28 cellular contexts compared by ENCODE assay signal in genomic region chr2:9364791-9365497, GRCh38. TPM values are rescaled to one million over a fixed set of nuclear protein-coding genes. Genes with fewer than 3 reads are reported as not detected.
DNase-seq lines count a peak whose midpoint lies in the region; ATAC-seq, FAIRE-seq and TF ChIP-seq lines count a peak whose summit lies in the region.
"Had no signal": no experiment of that assay in that cellular context is flagged by ENCODE, and none has a peak within 500 bp of the region (broad histone marks: within the 10 kb centered on the region; RNA-seq: fewer than 3 reads in every experiment).

No MANE protein-coding gene starts in this region.

- H3K9me1 ChIP-seq in endothelial cell of umbilical vein (replicated peaks; ENCODE audit: control insufficient read depth, extremely low read depth, insufficient read depth, low read length): no peaks in the 10 kb centered on the region

- TF ChIP-seq CTCF in HepG2 (CRISPR knock-in tag; IDR thresholded peaks at IDR 0.05): no peak
- TF ChIP-seq CTCF in right lobe of liver (IDR thresholded peaks at IDR 0.05): no peak
- no peak for TF ChIP-seq CTCF in endothelial cell of umbilical vein (IDR thresholded peaks at IDR 0.05; ENCODE audit: extremely low read depth in 1 of 2, insufficient read depth in 1 of 2, low read depth in 1 of 2, low read length in 2 of 2)
- no peak for TF ChIP-seq CTCF in body of pancreas (IDR thresholded peaks at IDR 0.05)

- POLR2A ChIA-PET in HepG2 (lab: Yijun Ruan, JAX): interaction anchor here (1.0 to 2.4 kb wide), 11 partner anchors 11 to 222 kb away, joined by 3 to 20 read pairs (median 6); partner anchors contain the start of genes CPSF3 and ITGB1BP1
- POLR2A ChIA-PET in endothelial cell of umbilical vein (lab: Charles Lee): interaction anchor here (0.6 kb wide), 1 partner anchor 223 kb away, joined by 3 read pairs; no protein-coding TSS in a partner anchor

- no peaks in the 10 kb centered on the region for H3K79me2 ChIP-seq in HepG2 (ENCODE audit: insufficient read depth, low read length)
- H3K79me2 ChIP-seq in endothelial cell of umbilical vein (ENCODE audit: control insufficient read depth, insufficient read depth, low read length): no peaks in the 10 kb centered on the region
- H3K79me2 ChIP-seq: parathyroid adenoma had no signal

- peak overlapping the region; percentile 41 for H3K27ac ChIP-seq in HepG2 (ENCODE audit: extremely low read length, insufficient read depth, low read length)
- no peak overlapping the region for H3K27ac ChIP-seq in right lobe of liver
- H3K27ac ChIP-seq in endothelial cell of umbilical vein (ENCODE audit: insufficient read depth, low read depth, low read length): no peak overlapping the region
- no peak overlapping the region for H3K27ac ChIP-seq in body of pancreas
- H3K27ac ChIP-seq: BLaER1, parathyroid adenoma, SJCRH30, skin epidermis, upper lobe of left lung had no signal

- CTCF ChIA-PET in HepG2 (lab: Yijun Ruan, JAX; ENCODE audit: low intra/inter-chr PET ratio, low total read pairs) (no interaction called here), endothelial cell of umbilical vein (lab: Charles Lee) (interaction anchor here (0.7 to 3.7 kb wide), 6 partner anchors 9 to 225 kb away, joined by 3 to 16 read pairs (median 3); no protein-coding TSS in a partner anchor)

- H3K4me1 ChIP-seq in HepG2 (ENCODE audit: insufficient read depth, low read length) (peaks cover 28% of the 10 kb centered on the region), right lobe of liver (no peaks in the 10 kb centered on the region), endothelial cell of umbilical vein (ENCODE audit: control insufficient read depth, extremely low read depth, insufficient read depth, low read length) (peaks cover 7% of the 10 kb centered on the region), body of pancreas (no peaks in the 10 kb centered on the region)
- H3K4me1 ChIP-seq: parathyroid adenoma, SJCRH30, upper lobe of left lung had no signal

- H3K9me3 ChIP-seq in HepG2 (ENCODE audit: low read length): no peaks in the 10 kb centered on the region
- no peaks in the 10 kb centered on the region for H3K9me3 ChIP-seq in right lobe of liver
- H3K9me3 ChIP-seq in endothelial cell of umbilical vein (replicated peaks; ENCODE audit: control insufficient read depth, insufficient read depth, low read length): no peaks in the 10 kb centered on the region
- no peaks in the 10 kb centered on the region for H3K9me3 ChIP-seq in body of pancreas
- H3K9me3 ChIP-seq: BLaER1, SJCRH30, upper lobe of left lung had no signal

- DNase-seq in HepG2 (ENCODE audit: low spot score) (peak; percentile 79), right lobe of liver (no peak), endothelial cell of umbilical vein (ENCODE audit: low read depth, low spot score) (peak; percentile 21), lung microvascular endothelial cell (ENCODE audit: low read depth in 2 of 2) (peak; percentile 22 to 50), body of pancreas (no peak), AG08395 (ENCODE audit: low spot score) (no peak)
- DNase-seq in activated CD4-positive, CD25-positive, alpha-beta regulatory T cell treated with anti-CD3 and anti-CD28 coated beads, Interleukin-2, amount 50 U/mL, for 72 hours: no peak
- DNase-seq: activated CD4-positive, alpha-beta T cell treated with anti-CD3 and anti-CD28 coated beads, Interleukin-2, amount 50 U/mL, for 48 hours; activated naive CD4-positive, alpha-beta T cell treated with anti-CD3 and anti-CD28 coated beads, Interleukin-2, amount 10 ng/mL, durations not matched to agents 7 days and 5 days; activated T-cell treated with anti-CD3 and anti-CD28 coated beads, Interleukin-2, amount 50 U/mL, for 4 hours; HCEC 1CT; immature natural killer cell; MM.1S; naive thymus-derived CD8-positive, alpha-beta T cell; NCI-H146; NCI-H748 treated with DMSO at 0.1 percent for 48 hours; SJCRH30; stimulated activated CD4-positive, alpha-beta T cell treated with anti-CD3 and anti-CD28 coated beads, Interleukin-2, amount 100 ng/mL, for 48 hours; stimulated activated naive CD8-positive, alpha-beta T cell treated with anti-CD3 and anti-CD28 coated beads, Interleukin-15, amount 100 ng/mL, for 72 hours; T-helper 17 cell; upper lobe of left lung had no signal

- WGBS in HepG2 (ENCODE audit: low lambda C conversion rate): 39% methylated on average over 4 of the region's 4 CpGs
- 85% methylated on average over 2 of the region's 4 CpGs for WGBS in right lobe of liver (ENCODE audit: insufficient coverage, low coverage, low lambda C conversion rate, missing lambda C conversion rate)
- 65 to 74% methylated on average over 4 of the region's 4 CpGs for WGBS in body of pancreas, 2 donors

- ATAC-seq in HepG2 (peak; percentile 95), right lobe of liver (no peak), HG02938 (IDR thresholded peaks at IDR 0.05; ENCODE audit: unreplicated experiment) (no peak), body of pancreas (no peak)
- ATAC-seq: activated T-cell treated with anti-CD3 and anti-CD28 coated beads, Interleukin-2, amount 50 U/mL, for 4 hours; naive thymus-derived CD8-positive, alpha-beta T cell; stimulated activated naive CD8-positive, alpha-beta T cell treated with anti-CD3 and anti-CD28 coated beads, Interleukin-15, amount 100 ng/mL, for 72 hours; T-helper 17 cell had no signal

- FAIRE-seq in HepG2 (lab: Jason Lieb, UNC): peak; percentile 77
- FAIRE-seq in endothelial cell of umbilical vein (lab: Jason Lieb, UNC): peak; percentile 84
- FAIRE-seq: A204.1, GM12892 had no signal

- BruUV-seq in HepG2 (replicated peaks; lab: Mats Ljungman, UMichigan): no TSS peak
- BruUV-seq in endothelial cell of umbilical vein (replicated peaks; lab: Mats Ljungman, UMichigan): no TSS peak

- TF ChIP-seq EP300 in HepG2 (IDR thresholded peaks at IDR 0.05; ENCODE audit: low read depth in 2 of 2, low read length in 2 of 2) (peak in 1 of 2 experiments; percentile 63; a peak in 1 of 4 replicates), HepG2 (CRISPR knock-in tag; IDR thresholded peaks at IDR 0.05; ENCODE audit: borderline replicate concordance) (no peak)

- H2AFZ ChIP-seq in HepG2 (ENCODE audit: low read length): no peak overlapping the region
- H2AFZ ChIP-seq in endothelial cell of umbilical vein (ENCODE audit: low read depth, low read length): no peak overlapping the region
- H2AFZ ChIP-seq: parathyroid adenoma had no signal

- no peaks in the 10 kb centered on the region for H3K27me3 ChIP-seq in HepG2 (ENCODE audit: control insufficient read depth in 1 of 2, insufficient read depth in 2 of 2, low read length in 2 of 2)
- H3K27me3 ChIP-seq in right lobe of liver: no peaks in the 10 kb centered on the region
- H3K27me3 ChIP-seq in endothelial cell of umbilical vein (ENCODE audit: control insufficient read depth in 2 of 2, insufficient read depth in 2 of 2, low read length in 2 of 2): no peaks in the 10 kb centered on the region
- no peaks in the 10 kb centered on the region for H3K27me3 ChIP-seq in body of pancreas
- H3K27me3 ChIP-seq: BLaER1, SJCRH30, upper lobe of left lung had no signal

- no peak overlapping the region; the same call in 1 of the 2 replicates for H3K9ac ChIP-seq in HepG2 (ENCODE audit: insufficient read depth, low read depth, low read length)
- H3K9ac ChIP-seq in endothelial cell of umbilical vein (replicated peaks; ENCODE audit: extremely low read depth, insufficient read depth, low read length): no peak overlapping the region
- H3K9ac ChIP-seq: BLaER1, parathyroid adenoma had no signal

- intact Hi-C loops in HepG2 (cut with micrococcal nuclease; ENCODE audit: unreplicated experiment): no loop called here
- intact Hi-C loops in right lobe of liver (cut with DNase I): no loop called here
- intact Hi-C loops in endothelial cell of umbilical vein (cut with micrococcal nuclease): no loop called here
- intact Hi-C loops in body of pancreas (cut with DNase I): no loop called here

- H3K36me3 ChIP-seq in HepG2 (replicated peaks in 1 of 2; ENCODE audit: control insufficient read depth in 1 of 2, insufficient read depth in 2 of 2, low read length in 2 of 2): peaks cover 5 to 38% of the 10 kb centered on the region in 2 experiments; a peak in 4 of 5 replicates
- H3K36me3 ChIP-seq in right lobe of liver: no peaks in the 10 kb centered on the region
- peaks cover 16 to 28% of the 10 kb centered on the region in 2 experiments for H3K36me3 ChIP-seq in endothelial cell of umbilical vein (ENCODE audit: control insufficient read depth in 2 of 2, extremely low read depth in 1 of 2, insufficient read depth in 2 of 2, low read length in 2 of 2)
- peaks cover 0 to 2% of the 10 kb centered on the region in 2 donors for H3K36me3 ChIP-seq in body of pancreas (replicated peaks in 1 of 2; ENCODE audit: insufficient read depth in 1 of 2, low read depth in 2 of 2)

- no peak for TF ChIP-seq RAD21 in HepG2 (CRISPR knock-in tag; IDR thresholded peaks at IDR 0.05)

- no peak overlapping the region for H3K4me3 ChIP-seq in HepG2 (replicated peaks in 1 of 3; ENCODE audit: insufficient read depth in 1 of 3, low read depth in 2 of 3, low read length in 3 of 3)
- H3K4me3 ChIP-seq in right lobe of liver: no peak overlapping the region
- H3K4me3 ChIP-seq in endothelial cell of umbilical vein (replicated peaks in 1 of 3; ENCODE audit: insufficient read depth in 1 of 3, low read depth in 1 of 3, low read length in 3 of 3): no peak overlapping the region
- H3K4me3 ChIP-seq in body of pancreas: no peak overlapping the region
- H3K4me3 ChIP-seq: BLaER1, lung, SJCRH30, skin epidermis, upper lobe of left lung had no signal

- H4K20me1 ChIP-seq in HepG2 (ENCODE audit: insufficient read depth, low read length) (no peaks in the 10 kb centered on the region), endothelial cell of umbilical vein (replicated peaks; ENCODE audit: control insufficient read depth, extremely low read depth, insufficient read depth, low read length) (no peaks in the 10 kb centered on the region)
- H4K20me1 ChIP-seq: BLaER1 had no signal

- dilution Hi-C loops in endothelial cell of umbilical vein (cut with MboI; ENCODE audit: extremely low pct_ligation_motif_present, low sequenced_read_pairs): loop anchor here (25.0 kb wide), 1 partner anchor 203 kb away; no protein-coding TSS in a partner anchor

- H3K4me2 ChIP-seq in HepG2 (ENCODE audit: low read depth, low read length): peak overlapping the region; percentile 17
- no peak overlapping the region for H3K4me2 ChIP-seq in endothelial cell of umbilical vein (ENCODE audit: insufficient read depth, low read length)
- H3K4me2 ChIP-seq: BLaER1 had no signal

- no peak for TF ChIP-seq POLR2A in HepG2 (IDR thresholded peaks at IDR 0.05; ENCODE audit: insufficient read depth in 1 of 2, low read depth in 2 of 2, low read length in 2 of 2)
- TF ChIP-seq POLR2A in right lobe of liver (IDR thresholded peaks at IDR 0.05): no peak
- no peak for TF ChIP-seq POLR2A in endothelial cell of umbilical vein (IDR thresholded peaks at IDR 0.05; ENCODE audit: low read depth, low read length)
- no peak for TF ChIP-seq POLR2A in body of pancreas (IDR thresholded peaks at IDR 0.05)

- in situ Hi-C loops in HepG2 (cut with HindIII; ENCODE audit: extremely low pct_ligation_motif_present, low pct_unique_long_range_greater_than_20kb): no loop called here

RNA-seq across cellular contexts. Expression of gene ITGB1BP1, which starts 58.4 kb away (rescaled TPM):
- total RNA-seq in HepG2 (2016; rRNA removed; fragmentation: Illumina TruSeq; extraction: Trizol) (108 and 125 TPM in 2 replicates), right lobe of liver (10 to 100 TPM in 5 of 6 experiments, 1 to 10 TPM in 1; 9.6 to 28.5 (median 20.8) TPM), endothelial cell of umbilical vein (95.5 and 170 TPM in 2 replicates), lung microvascular endothelial cell (25.6 and 31.6 TPM in 2 replicates), body of pancreas (10 to 100 TPM; 16.6 to 28.3 TPM)
- 430 and 468 TPM in 2 replicates for total RNA-seq in HepG2 (2016; cell fraction: cytosol; rRNA removed; fragmentation: Illumina TruSeq; extraction: Trizol; ENCODE audit: low read depth)
- 111 and 112 TPM in 2 replicates for total RNA-seq in HepG2 (2016; cell fraction: insoluble cytoplasmic fraction; rRNA removed; fragmentation: Illumina TruSeq; extraction: Trizol)
- 377 and 404 TPM in 2 replicates for total RNA-seq in HepG2 (2016; cell fraction: membrane; rRNA removed; fragmentation: Illumina TruSeq; extraction: Trizol)
- total RNA-seq in HepG2 (2016; cell fraction: nucleus; rRNA removed; fragmentation: Illumina TruSeq; extraction: Trizol): 50.0 and 51.9 TPM in 2 replicates
- polyA plus RNA-seq in HepG2 (2011; rRNA removed) (83.6 and 106 TPM in 2 replicates), endothelial cell of umbilical vein (43.3 and 45.0 TPM in 2 replicates)
- polyA plus RNA-seq in HepG2 (2011; cell fraction: cytosol; rRNA removed): 45.2 and 54.1 TPM in 2 replicates
- 41.6 and 57.5 TPM in 2 replicates for polyA plus RNA-seq in HepG2 (2011; cell fraction: nucleus; rRNA removed)
- 89.6 and 111 TPM in 2 replicates for polyA plus RNA-seq in HepG2 (2012)
- polyA plus RNA-seq in HepG2 (2016; cell fraction: cytosol; fragmentation: Illumina TruSeq; extraction: Trizol; ENCODE audit: low read depth): 797 and 956 TPM in 2 replicates
- polyA plus RNA-seq in HepG2 (2016; cell fraction: insoluble cytoplasmic fraction; fragmentation: Illumina TruSeq; extraction: Trizol; ENCODE audit: low read depth): 170 and 179 TPM in 2 replicates
- polyA plus RNA-seq in HepG2 (2016; cell fraction: membrane; fragmentation: Illumina TruSeq; extraction: Trizol; ENCODE audit: low read depth): 570 and 618 TPM in 2 replicates
- polyA plus RNA-seq in HepG2 (2016; cell fraction: nucleus; fragmentation: Illumina TruSeq; extraction: Trizol; ENCODE audit: insufficient read depth, low read depth): 135 and 136 TPM in 2 replicates
- polyA minus RNA-seq in HepG2 (2011; rRNA and poly(A)+ RNA removed; ENCODE audit: low replicate concordance): 13.3 and 35.9 TPM in 2 replicates
- polyA minus RNA-seq in HepG2 (2011; cell fraction: cytosol; rRNA and poly(A)+ RNA removed): 17.3 and 20.8 TPM in 2 replicates
- 21.0 and 23.9 TPM in 2 replicates for polyA minus RNA-seq in HepG2 (2011; cell fraction: nucleus; rRNA and poly(A)+ RNA removed)
- 77.1 and 81.9 TPM in 2 replicates for polyA plus RNA-seq in endothelial cell of umbilical vein (2011; cell fraction: cytosol; rRNA removed)
- 60.3 and 66.0 TPM in 2 replicates for polyA plus RNA-seq in endothelial cell of umbilical vein (2011; cell fraction: nucleus; rRNA removed)
- polyA plus RNA-seq in endothelial cell of umbilical vein (2012): 135 and 188 TPM in 2 replicates
- 22.1 and 25.2 TPM in 2 replicates for polyA minus RNA-seq in endothelial cell of umbilical vein
- polyA minus RNA-seq in endothelial cell of umbilical vein (2011; cell fraction: cytosol; rRNA and poly(A)+ RNA removed): 55.0 TPM
- polyA minus RNA-seq in endothelial cell of umbilical vein (2011; cell fraction: nucleus; rRNA and poly(A)+ RNA removed): 11.1 and 14.7 TPM in 2 replicates

RNA-seq across cellular contexts. Expression of gene CPSF3, which starts 58.5 kb away (rescaled TPM):
- total RNA-seq in HepG2 (2016; rRNA removed; fragmentation: Illumina TruSeq; extraction: Trizol) (93.0 and 128 TPM in 2 replicates), right lobe of liver (10 to 100 TPM; 10.6 to 21.2 (median 11.7) TPM), endothelial cell of umbilical vein (35.6 and 37.1 TPM in 2 replicates), lung microvascular endothelial cell (22.0 and 27.9 TPM in 2 replicates), body of pancreas (10 to 100 TPM; 11.2 to 84.0 TPM)
- 24.5 and 26.5 TPM in 2 replicates for total RNA-seq in HepG2 (2016; cell fraction: cytosol; rRNA removed; fragmentation: Illumina TruSeq; extraction: Trizol; ENCODE audit: low read depth)
- 91.7 and 127 TPM in 2 replicates for total RNA-seq in HepG2 (2016; cell fraction: insoluble cytoplasmic fraction; rRNA removed; fragmentation: Illumina TruSeq; extraction: Trizol)
- 45.4 and 49.2 TPM in 2 replicates for total RNA-seq in HepG2 (2016; cell fraction: membrane; rRNA removed; fragmentation: Illumina TruSeq; extraction: Trizol)
- 50.4 and 54.8 TPM in 2 replicates for total RNA-seq in HepG2 (2016; cell fraction: nucleus; rRNA removed; fragmentation: Illumina TruSeq; extraction: Trizol)
- polyA plus RNA-seq in HepG2 (2011; rRNA removed) (15.5 and 19.8 TPM in 2 replicates), endothelial cell of umbilical vein (12.2 and 13.7 TPM in 2 replicates)
- 10.9 and 15.9 TPM in 2 replicates for polyA plus RNA-seq in HepG2 (2011; cell fraction: cytosol; rRNA removed)
- 36.6 and 50.3 TPM in 2 replicates for polyA plus RNA-seq in HepG2 (2011; cell fraction: nucleus; rRNA removed)
- polyA plus RNA-seq in HepG2 (2012): 39.8 and 75.3 TPM in 2 replicates
- polyA plus RNA-seq in HepG2 (2016; cell fraction: cytosol; fragmentation: Illumina TruSeq; extraction: Trizol; ENCODE audit: low read depth): 14.0 and 15.0 TPM in 2 replicates
- polyA plus RNA-seq in HepG2 (2016; cell fraction: insoluble cytoplasmic fraction; fragmentation: Illumina TruSeq; extraction: Trizol; ENCODE audit: low read depth): 101 and 102 TPM in 2 replicates
- polyA plus RNA-seq in HepG2 (2016; cell fraction: membrane; fragmentation: Illumina TruSeq; extraction: Trizol; ENCODE audit: low read depth): 26.2 and 28.6 TPM in 2 replicates
- 54.3 and 60.5 TPM in 2 replicates for polyA plus RNA-seq in HepG2 (2016; cell fraction: nucleus; fragmentation: Illumina TruSeq; extraction: Trizol; ENCODE audit: insufficient read depth, low read depth)
- polyA minus RNA-seq in HepG2 (2011; rRNA and poly(A)+ RNA removed; ENCODE audit: low replicate concordance): 13.4 and 22.8 TPM in 2 replicates
- polyA minus RNA-seq in HepG2 (2011; cell fraction: cytosol; rRNA and poly(A)+ RNA removed): 24.7 and 28.4 TPM in 2 replicates
- 43.6 and 53.1 TPM in 2 replicates for polyA minus RNA-seq in HepG2 (2011; cell fraction: nucleus; rRNA and poly(A)+ RNA removed)
- 22.7 and 23.4 TPM in 2 replicates for polyA plus RNA-seq in endothelial cell of umbilical vein (2011; cell fraction: cytosol; rRNA removed)
- polyA plus RNA-seq in endothelial cell of umbilical vein (2011; cell fraction: nucleus; rRNA removed): 37.7 and 44.9 TPM in 2 replicates
- 46.4 and 56.3 TPM in 2 replicates for polyA plus RNA-seq in endothelial cell of umbilical vein (2012)
- polyA minus RNA-seq in endothelial cell of umbilical vein: 16.1 and 19.1 TPM in 2 replicates
- 30.6 TPM for polyA minus RNA-seq in endothelial cell of umbilical vein (2011; cell fraction: cytosol; rRNA and poly(A)+ RNA removed)
- 19.9 and 20.3 TPM in 2 replicates for polyA minus RNA-seq in endothelial cell of umbilical vein (2011; cell fraction: nucleus; rRNA and poly(A)+ RNA removed)

Comparison
In these comparisons a context has a peak if more than half of its experiments do, and no peak if none do; other contexts are left out.
1. DNase-seq: peak in HepG2 (single experiment), endothelial cell of umbilical vein (single experiment) and lung microvascular endothelial cell (2 of 2); none in right lobe of liver (0 of 3), body of pancreas (0 of 4), AG08395 (single experiment) and activated CD4-positive, CD25-positive, alpha-beta regulatory T cell treated with anti-CD3 and anti-CD28 coated beads, Interleukin-2, amount 50 U/mL, for 72 hours (single experiment).